In the genomic region with DNA sequence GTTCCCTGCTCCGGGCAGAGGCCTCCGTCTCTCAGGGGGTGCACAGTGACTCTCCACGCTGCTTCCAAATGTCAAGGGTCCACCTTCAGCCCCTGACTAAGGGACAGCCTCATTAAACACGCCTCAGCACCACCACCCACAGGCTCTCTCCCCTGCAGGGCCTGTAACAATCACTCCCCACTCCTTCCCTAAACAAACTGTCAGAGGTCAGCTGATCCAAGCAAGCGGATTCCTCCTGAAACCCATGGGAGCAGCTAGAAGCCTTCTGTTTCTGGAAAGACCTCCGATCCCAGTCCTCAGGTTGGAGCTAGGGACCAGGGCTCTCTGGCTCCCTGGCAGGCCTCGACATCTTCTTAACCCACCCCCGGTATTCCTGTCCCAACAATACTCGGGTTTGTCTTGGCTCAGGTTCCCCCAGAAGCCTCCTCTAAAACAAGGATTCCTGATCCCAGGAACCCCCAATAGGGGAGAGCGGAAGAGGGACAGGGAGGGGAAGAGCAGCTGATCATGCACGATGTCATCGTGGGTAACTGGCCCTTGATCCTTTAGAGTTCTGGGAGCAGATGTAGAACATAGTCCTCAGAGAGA, we compare ENCODE assay signal across 14 cellular contexts.
DNase-seq lines count a peak whose midpoint lies in the region; ATAC-seq and TF ChIP-seq lines count a peak whose summit lies in the region.
"Had no signal": no experiment of that assay in that cellular context is flagged by ENCODE, and none has a peak within 500 bp of the region (broad histone marks: within the 10 kb centered on the region; RNA-seq: fewer than 3 reads in every experiment).

No MANE protein-coding gene starts in this region.

- WGBS in esophagus squamous epithelium, 2 donors: 59 to 62% methylated on average over 10 to 12 of the region's 12 CpGs

- TF ChIP-seq POLR2A in esophagus squamous epithelium (IDR thresholded peaks at IDR 0.05): no peak

- H3K27ac Mint-ChIP-seq in activated B cell treated with CpG ODN at 0.5 μM for 24 hours (no peak overlapping the region), mesothelial cell of epicardium (no peak overlapping the region)
- H3K27ac Mint-ChIP-seq in T-helper 2 cell treated with Interferon-gamma antibody and Interleukin-4, amounts not matched to agents 5 μg/mL and 100 μg/mL, for 36 hours: no peak overlapping the region

- peak overlapping the region; percentile 58 for H3K4me3 Mint-ChIP-seq in activated B cell treated with CpG ODN at 0.5 μM for 24 hours
- peak overlapping the region; percentile 28 for H3K4me3 Mint-ChIP-seq in mesothelial cell of epicardium
- no peak overlapping the region for H3K4me3 Mint-ChIP-seq in T-helper 2 cell treated with Interferon-gamma antibody and Interleukin-4, amounts not matched to agents 5 μg/mL and 100 μg/mL, for 36 hours

- H3K36me3 ChIP-seq in esophagus squamous epithelium: no peaks in the 10 kb centered on the region
- H3K36me3 ChIP-seq: colonic mucosa had no signal

- H3K36me3 Mint-ChIP-seq in activated B cell treated with CpG ODN at 0.5 μM for 24 hours (ENCODE audit: low read depth) (no peaks in the 10 kb centered on the region), mesothelial cell of epicardium (no peaks in the 10 kb centered on the region)
- no peaks in the 10 kb centered on the region for H3K36me3 Mint-ChIP-seq in T-helper 2 cell treated with Interferon-gamma antibody and Interleukin-4, amounts not matched to agents 5 μg/mL and 100 μg/mL, for 36 hours (ENCODE audit: low read depth)

- no peak overlapping the region for H3K27ac ChIP-seq in esophagus squamous epithelium
- H3K27ac ChIP-seq: colonic mucosa had no signal

- no peak for TF ChIP-seq CTCF in activated B cell treated with CpG ODN at 0.5 μM for 24 hours (IDR thresholded peaks at IDR 0.05)
- TF ChIP-seq CTCF in mesothelial cell of epicardium (IDR thresholded peaks at IDR 0.05; ENCODE audit: unreplicated experiment): no peak
- TF ChIP-seq CTCF in esophagus squamous epithelium (IDR thresholded peaks at IDR 0.05): no peak

- H3K4me1 Mint-ChIP-seq in activated B cell treated with CpG ODN at 0.5 μM for 24 hours (peaks cover 6% of the 10 kb centered on the region), mesothelial cell of epicardium (peaks cover 22% of the 10 kb centered on the region)
- H3K4me1 Mint-ChIP-seq in T-helper 2 cell treated with Interferon-gamma antibody and Interleukin-4, amounts not matched to agents 5 μg/mL and 100 μg/mL, for 36 hours (ENCODE audit: low read depth): peaks cover 6% of the 10 kb centered on the region

- CTCF ChIA-PET in activated B cell treated with CpG ODN at 0.5 μM for 24 hours (lab: Charles Lee): interaction anchor here (0.6 to 3.5 kb wide), 9 partner anchors 135 to 787 kb away, joined by 3 to 11 read pairs (median 5); no protein-coding TSS in a partner anchor

- intact Hi-C loops in Right ventricle myocardium superior (cut with DNase I): no loop called here
- intact Hi-C loops in cardiac septum (cut with DNase I): no loop called here
- intact Hi-C loops in activated B cell treated with CpG ODN at 0.5 μM for 24 hours (cut with micrococcal nuclease): loop anchor here (1.0 to 10.0 kb wide), 7 partner anchors 135 to 1235 kb away; no protein-coding TSS in a partner anchor
- intact Hi-C loops in esophagus squamous epithelium (cut with DNase I): no loop called here

- H3K9me3 Mint-ChIP-seq in activated B cell treated with CpG ODN at 0.5 μM for 24 hours: no peaks in the 10 kb centered on the region
- H3K9me3 Mint-ChIP-seq in mesothelial cell of epicardium: no peaks in the 10 kb centered on the region
- H3K9me3 Mint-ChIP-seq in T-helper 2 cell treated with Interferon-gamma antibody and Interleukin-4, amounts not matched to agents 5 μg/mL and 100 μg/mL, for 36 hours: no peaks in the 10 kb centered on the region

- H3K4me1 ChIP-seq in esophagus squamous epithelium: peaks cover 0 to 9% (median 0%) of the 10 kb centered on the region in 3 donors
- H3K4me1 ChIP-seq: colonic mucosa had no signal

- ATAC-seq in Right ventricle myocardium superior (ENCODE audit: poor library complexity) (peak; percentile 9), activated B cell treated with CpG ODN at 0.5 μM for 24 hours (ENCODE audit: low read depth) (no peak), HG02759 (IDR thresholded peaks at IDR 0.05; ENCODE audit: unreplicated experiment) (no peak), GM18520 (IDR thresholded peaks at IDR 0.05; ENCODE audit: unreplicated experiment) (no peak)
- ATAC-seq: SK-N-SH treated with all-trans-retinoic acid at 6 μM for 48 hours had no signal

- DNase-seq in Right ventricle myocardium superior (no peak), cardiac septum (ENCODE audit: low spot score) (no peak), activated B cell treated with CpG ODN at 0.5 μM for 24 hours (no peak), mesothelial cell of epicardium (ENCODE audit: low spot score in 2 of 2, unreplicated experiment in 2 of 2) (no peak), esophagus squamous epithelium (lab: John Stamatoyannopoulos, UW) (no peak)
- no peak for DNase-seq in T-helper 2 cell treated with Interferon-gamma antibody and Interleukin-4, amounts not matched to agents 5 μg/mL and 100 μg/mL, for 36 hours (ENCODE audit: low spot score)
- DNase-seq: anterior cingulate cortex, MV-4-11, occipital lobe had no signal

- H3K4me3 ChIP-seq in esophagus squamous epithelium: no peak overlapping the region
- H3K4me3 ChIP-seq: colonic mucosa, lung had no signal

- H3K27me3 ChIP-seq in esophagus squamous epithelium: no peaks in the 10 kb centered on the region
- H3K27me3 ChIP-seq: colonic mucosa had no signal

- H3K9me3 ChIP-seq in esophagus squamous epithelium: no peaks in the 10 kb centered on the region
- H3K9me3 ChIP-seq: colonic mucosa had no signal

- H3K27me3 Mint-ChIP-seq in activated B cell treated with CpG ODN at 0.5 μM for 24 hours: peaks cover 2% of the 10 kb centered on the region
- H3K27me3 Mint-ChIP-seq in mesothelial cell of epicardium (ENCODE audit: low read depth): no peaks in the 10 kb centered on the region
- no peaks in the 10 kb centered on the region for H3K27me3 Mint-ChIP-seq in T-helper 2 cell treated with Interferon-gamma antibody and Interleukin-4, amounts not matched to agents 5 μg/mL and 100 μg/mL, for 36 hours (ENCODE audit: low read depth)

- POLR2A ChIA-PET in activated B cell treated with CpG ODN at 0.5 μM for 24 hours (lab: Charles Lee): no interaction called here
